In genomic region chr1:245577396-245578157, GRCh38 we compare ENCODE assay signal across 14 cellular contexts.
"Had no signal": no experiment of that assay in that cellular context is flagged by ENCODE, and none has a peak within 500 bp of the region (broad histone marks: within the 10 kb centered on the region; RNA-seq: fewer than 3 reads in every experiment).

No MANE protein-coding gene starts in this region.

- H3K4me3 ChIP-seq: heart right ventricle, ovary, thyroid gland, uterus had no signal

- H3K4me1 ChIP-seq: heart right ventricle, thyroid gland, uterus had no signal

- ATAC-seq: esophagus mucosa; heart right ventricle; naive thymus-derived CD4-positive, alpha-beta T cell; right cardiac atrium had no signal

- H3K36me3 ChIP-seq: heart right ventricle, ovary, thyroid gland, uterus had no signal

- H3K27me3 ChIP-seq: ovary, thyroid gland, uterus had no signal

- H3K27ac ChIP-seq: heart right ventricle, ovary, thyroid gland, uterus had no signal

- H3K9me3 ChIP-seq: heart right ventricle, ovary, thyroid gland, uterus had no signal

- DNase-seq: effector memory CD4-positive, alpha-beta T cell; heart right ventricle; hypothalamus; kidney glomerular epithelial cell; mesendoderm; naive thymus-derived CD4-positive, alpha-beta T cell; ovary; right cardiac atrium; small intestine; stimulated activated CD4-positive, alpha-beta T cell treated with anti-CD3 and anti-CD28 coated beads, Interleukin-12 subunit alpha, Interleukin-12 subunit beta, amount 100 ng/mL, for 4 hours; stimulated activated naive CD4-positive, alpha-beta T cell treated with Interleukin-2 at 50 U/mL for 16 hours; thyroid gland; uterus had no signal
